20 cellular contexts compared by ENCODE assay signal in the genomic region with DNA sequence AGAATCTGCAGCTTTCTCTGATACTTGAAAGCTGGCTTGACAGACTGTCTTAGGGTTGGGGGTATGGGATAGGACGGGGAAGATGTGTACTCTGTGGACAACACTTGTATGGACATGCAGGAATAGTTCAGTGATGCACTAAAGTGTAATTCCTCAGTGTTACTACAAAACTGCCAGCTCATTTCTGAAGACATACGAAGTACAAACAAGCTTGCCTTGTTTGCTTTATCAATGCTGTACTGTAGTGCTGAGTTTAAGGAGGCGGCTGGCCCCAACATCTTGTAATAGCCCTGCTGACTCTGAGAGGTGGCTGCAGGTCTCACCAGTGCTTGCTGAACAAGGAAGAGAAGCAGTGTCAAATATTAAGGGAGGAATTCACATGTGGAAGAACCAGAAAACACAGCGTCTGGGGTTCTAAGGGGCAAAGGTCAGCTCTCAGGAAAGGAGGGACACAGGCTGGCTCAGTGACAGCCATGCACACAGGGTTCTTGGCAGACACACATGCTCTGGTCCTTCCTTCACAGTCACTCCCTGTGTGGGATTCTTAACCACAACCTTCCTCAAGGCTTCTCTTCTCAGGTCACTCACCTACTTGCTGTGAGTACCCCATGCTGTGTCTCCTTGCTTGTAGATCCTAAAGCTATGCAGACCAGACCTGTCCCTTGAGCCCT. TPM values are rescaled to one million over a fixed set of nuclear protein-coding genes. Genes with fewer than 3 reads are reported as not detected.
DNase-seq lines count a peak whose midpoint lies in the region; ATAC-seq and TF ChIP-seq lines count a peak whose summit lies in the region.
"Had no signal": no experiment of that assay in that cellular context is flagged by ENCODE, and none has a peak within 500 bp of the region (broad histone marks: within the 10 kb centered on the region; RNA-seq: fewer than 3 reads in every experiment).

No MANE protein-coding gene starts in this region.

- no TSS peak for BruUV-seq in MCF 10A (replicated peaks; lab: Mats Ljungman, UMichigan)

- TF ChIP-seq CTCF in HFFc6 (IDR thresholded peaks at IDR 0.05): no peak
- TF ChIP-seq CTCF in MCF 10A (IDR thresholded peaks at IDR 0.05; ENCODE audit: unreplicated experiment): no peak
- no peak for TF ChIP-seq CTCF in smooth muscle cell (IDR thresholded peaks at IDR 0.05; ENCODE audit: borderline replicate concordance, insufficient read depth, poor library complexity, severe bottlenecking)
- TF ChIP-seq CTCF in spleen (IDR thresholded peaks at IDR 0.05 in 8 of 11, conservative IDR thresholded peaks at IDR 0.05 in 3 of 11): no peak

- peaks cover 83% of the 10 kb centered on the region for H3K4me1 Mint-ChIP-seq in HFFc6 (ENCODE audit: low read depth)
- peaks cover 61% of the 10 kb centered on the region for H3K4me1 Mint-ChIP-seq in MCF 10A (ENCODE audit: insufficient read depth, unreplicated experiment)
- H3K4me1 Mint-ChIP-seq: activated B cell treated with CpG ODN at 0.5 μM for 24 hours; activated naive CD8-positive, alpha-beta T cell treated with anti-CD3 and anti-CD28 coated beads for 36 hours; endodermal cell had no signal

- DNase-seq in HFFc6 (no peak), MCF 10A (ENCODE audit: unreplicated experiment) (no peak), left colon (no peak), smooth muscle cell (lab: John Stamatoyannopoulos, UW; ENCODE audit: unreplicated experiment) (no peak), DMS79 treated with DMSO at 0.1 percent for 48 hours (lab: John Stamatoyannopoulos, UW) (no peak), spleen (no peak)
- DNase-seq in stimulated activated CD4-positive, alpha-beta T cell treated with anti-CD3 and anti-CD28 coated beads, Interleukin-2, amount 100 ng/mL, for 24 hours: no peak
- DNase-seq in activated naive CD4-positive, alpha-beta T cell treated with anti-CD3 and anti-CD28 coated beads, Interleukin-2, amount 50 U/mL, for 72 hours (ENCODE audit: low spot score in 2 of 2): no peak
- DNase-seq: activated B cell treated with CpG ODN at 0.5 μM for 24 hours; activated naive CD8-positive, alpha-beta T cell treated with anti-CD3 and anti-CD28 coated beads for 36 hours; activated T-cell treated with anti-CD3 and anti-CD28 coated beads, Interleukin-2, amount 50 U/mL, for 72 hours; DMS 273 treated with DMSO at 0.1 percent for 48 hours; endodermal cell; GDM1; NCI-H748 treated with DMSO at 0.1 percent for 48 hours; nephron progenitor cell had no signal

- POLR2A ChIA-PET in MCF 10A (lab: Yijun Ruan, JAX): interaction anchor here (0.8 to 4.4 kb wide), 7 partner anchors 9 to 47 kb away, joined by 3 to 44 read pairs (median 3); a partner anchor contains a TSS

- no peaks in the 10 kb centered on the region for H3K79me2 ChIP-seq in smooth muscle cell (ENCODE audit: low read depth)

- no peak overlapping the region for H3K9ac ChIP-seq in smooth muscle cell (ENCODE audit: low read depth)

- no peak for TF ChIP-seq POLR2A in spleen (IDR thresholded peaks at IDR 0.05)

- WGBS in smooth muscle cell (ENCODE audit: low lambda C conversion rate): 55% methylated on average over 4 of the region's 4 CpGs
- 66 to 86% (median 80%) methylated on average over 4 of the region's 4 CpGs for WGBS in spleen, 5 donors

- no peaks in the 10 kb centered on the region for H3K9me3 ChIP-seq in smooth muscle cell (replicated peaks; ENCODE audit: low read depth)
- H3K9me3 ChIP-seq in spleen: no peaks in the 10 kb centered on the region
- H3K9me3 ChIP-seq: prostate gland had no signal

- no peak overlapping the region for H3K4me3 Mint-ChIP-seq in HFFc6
- no peak overlapping the region for H3K4me3 Mint-ChIP-seq in MCF 10A (ENCODE audit: unreplicated experiment)
- H3K4me3 Mint-ChIP-seq: activated B cell treated with CpG ODN at 0.5 μM for 24 hours; activated naive CD8-positive, alpha-beta T cell treated with anti-CD3 and anti-CD28 coated beads for 36 hours; activated T-cell treated with anti-CD3 and anti-CD28 coated beads, Interleukin-2, amount 50 U/mL, for 72 hours; endodermal cell; nephron progenitor cell; stimulated activated memory B cell treated with anti-CD40 and anti-IgM and Interleukin-4, amounts not matched to agents 10 μg/mL and 1 μg/mL and 100 μg/mL, for 72 hours; T-helper 2 cell treated with Interferon-gamma antibody and Interleukin-4, amounts not matched to agents 5 μg/mL and 100 μg/mL, for 36 hours had no signal

- H3K4me1 ChIP-seq in smooth muscle cell (ENCODE audit: low read depth) (peaks cover under 1% of the 10 kb centered on the region), spleen (no peaks in the 10 kb centered on the region)
- H3K4me1 ChIP-seq: prostate gland had no signal

- no peak overlapping the region for H3K4me2 ChIP-seq in smooth muscle cell

- H3K27ac ChIP-seq in smooth muscle cell (ENCODE audit: low read depth): peak overlapping the region; percentile 67
- no peak overlapping the region for H3K27ac ChIP-seq in spleen
- H3K27ac ChIP-seq: prostate gland, SK-N-MC had no signal

- H3K36me3 Mint-ChIP-seq in HFFc6 (ENCODE audit: low read depth): no peaks in the 10 kb centered on the region; the same call in 1 of the 2 replicates
- no peaks in the 10 kb centered on the region for H3K36me3 Mint-ChIP-seq in MCF 10A (ENCODE audit: insufficient read depth, unreplicated experiment)
- no peaks in the 10 kb centered on the region for H3K36me3 Mint-ChIP-seq in activated naive CD4-positive, alpha-beta T cell treated with anti-CD3 and anti-CD28 coated beads, Interleukin-2, amount 50 U/mL, for 72 hours
- H3K36me3 Mint-ChIP-seq: activated naive CD8-positive, alpha-beta T cell treated with anti-CD3 and anti-CD28 coated beads for 36 hours; stimulated activated memory B cell treated with anti-CD40 and anti-IgM and Interleukin-4, amounts not matched to agents 10 μg/mL and 1 μg/mL and 100 μg/mL, for 72 hours had no signal

- no peak overlapping the region for H2AFZ ChIP-seq in smooth muscle cell (ENCODE audit: low read depth)

- intact Hi-C loops in MCF 10A (cut with micrococcal nuclease) (loop anchor here (10.0 kb wide), 1 partner anchor 546 kb away; no protein-coding TSS in a partner anchor), left colon (cut with DNase I, micrococcal nuclease) (no loop called here), spleen (cut with DNase I; ENCODE audit: low total_unique reads) (no loop called here)

- H3K9me3 Mint-ChIP-seq in HFFc6 (no peaks in the 10 kb centered on the region), MCF 10A (ENCODE audit: unreplicated experiment) (no peaks in the 10 kb centered on the region)
- H3K9me3 Mint-ChIP-seq in activated naive CD4-positive, alpha-beta T cell treated with anti-CD3 and anti-CD28 coated beads, Interleukin-2, amount 50 U/mL, for 72 hours: no peaks in the 10 kb centered on the region
- H3K9me3 Mint-ChIP-seq: activated B cell treated with CpG ODN at 0.5 μM for 24 hours; activated naive CD8-positive, alpha-beta T cell treated with anti-CD3 and anti-CD28 coated beads for 36 hours; activated T-cell treated with anti-CD3 and anti-CD28 coated beads, Interleukin-2, amount 50 U/mL, for 72 hours; endodermal cell; nephron progenitor cell; stimulated activated memory B cell treated with anti-CD40 and anti-IgM and Interleukin-4, amounts not matched to agents 10 μg/mL and 1 μg/mL and 100 μg/mL, for 72 hours; T-helper 2 cell treated with Interferon-gamma antibody and Interleukin-4, amounts not matched to agents 5 μg/mL and 100 μg/mL, for 36 hours had no signal

- H3K36me3 ChIP-seq in smooth muscle cell (ENCODE audit: low read depth): no peaks in the 10 kb centered on the region
- H3K36me3 ChIP-seq in spleen: no peaks in the 10 kb centered on the region
- H3K36me3 ChIP-seq: prostate gland had no signal

- no peaks in the 10 kb centered on the region for H4K20me1 ChIP-seq in smooth muscle cell (ENCODE audit: low read depth)

- H3K4me3 ChIP-seq in smooth muscle cell (no peak overlapping the region), spleen (no peak overlapping the region)
- H3K4me3 ChIP-seq: prostate gland, SK-N-MC had no signal

- H3K27ac Mint-ChIP-seq in HFFc6: peak overlapping the region; percentile 63
- peak overlapping the region; percentile 49 for H3K27ac Mint-ChIP-seq in MCF 10A (ENCODE audit: low read depth, unreplicated experiment)
- H3K27ac Mint-ChIP-seq in activated naive CD4-positive, alpha-beta T cell treated with anti-CD3 and anti-CD28 coated beads, Interleukin-2, amount 50 U/mL, for 72 hours: no peak overlapping the region
- H3K27ac Mint-ChIP-seq: activated B cell treated with CpG ODN at 0.5 μM for 24 hours; activated naive CD8-positive, alpha-beta T cell treated with anti-CD3 and anti-CD28 coated beads for 36 hours; activated T-cell treated with anti-CD3 and anti-CD28 coated beads, Interleukin-2, amount 50 U/mL, for 72 hours; endodermal cell; nephron progenitor cell; stimulated activated memory B cell treated with anti-CD40 and anti-IgM and Interleukin-4, amounts not matched to agents 10 μg/mL and 1 μg/mL and 100 μg/mL, for 72 hours; T-helper 2 cell treated with Interferon-gamma antibody and Interleukin-4, amounts not matched to agents 5 μg/mL and 100 μg/mL, for 36 hours had no signal

- H3K27me3 Mint-ChIP-seq in HFFc6 (ENCODE audit: insufficient read depth) (peaks cover under 1% of the 10 kb centered on the region; the same call in 1 of the 2 replicates), MCF 10A (ENCODE audit: insufficient read depth, unreplicated experiment) (no peaks in the 10 kb centered on the region)

- H3K27me3 ChIP-seq in smooth muscle cell (ENCODE audit: low read depth) (no peaks in the 10 kb centered on the region), spleen (replicated peaks in 1 of 7) (peaks cover 0 to 7% (median 0%) of the 10 kb centered on the region in 7 donors)

- ATAC-seq in left colon: peak; percentile 38
- ATAC-seq in activated naive CD4-positive, alpha-beta T cell treated with anti-CD3 and anti-CD28 coated beads, Interleukin-2, amount 50 U/mL, for 72 hours: no peak
- ATAC-seq: activated T-cell treated with anti-CD3 and anti-CD28 coated beads, Interleukin-2, amount 50 U/mL, for 72 hours; stimulated activated memory B cell treated with anti-CD40 and anti-IgM and Interleukin-4, amounts not matched to agents 10 μg/mL and 1 μg/mL and 100 μg/mL, for 72 hours had no signal

- CTCF ChIA-PET in MCF 10A (lab: Yijun Ruan, JAX): interaction anchor here (0.6 to 7.6 kb wide), 9 partner anchors 9 to 137 kb away, joined by 3 to 124 read pairs (median 6); a partner anchor contains a TSS

- H3F3A ChIP-seq in smooth muscle cell (ENCODE audit: low read depth): no peaks in the 10 kb centered on the region

RNA-seq across cellular contexts. Expression of a gene that starts 39.8 kb away (rescaled TPM):
- 10 to 100 TPM; 61.7 to 75.2 (median 68.8) TPM for total RNA-seq in HFFc6 (2021; fragmentation: NEBNext Ultra II Directional; extraction: Animal tissue kit (Norgen Biotek cat#: 25700))
- total RNA-seq in MCF 10A (2022) (7.6 and 14.4 TPM in 2 replicates), left colon (under 1 TPM; 0.55 to 0.87 TPM), smooth muscle cell (54.3 and 84.1 TPM in 2 replicates), spleen (10 to 100 TPM; 10.6 to 30.3 (median 15.7) TPM)
- polyA plus RNA-seq in smooth muscle cell (72.8 and 89.2 TPM in 2 replicates), spleen (10 to 100 TPM in 2 of 3 donors, 1 to 10 TPM in 1; 6.2 to 13.7 (median 11.7) TPM)
- under 1 TPM in 1 of 2 donors, not detected in 1; 0.72 TPM for total RNA-seq in activated naive CD4-positive, alpha-beta T cell treated with anti-CD3 and anti-CD28 coated beads, Interleukin-2, amount 50 U/mL, for 72 hours
- total RNA-seq: activated B cell treated with CpG ODN at 0.5 μM for 24 hours had no signal

RNA-seq across cellular contexts. Expression of a gene that starts 46.0 kb away (rescaled TPM):
- 10 to 100 TPM; 61.0 to 66.1 (median 63.1) TPM for total RNA-seq in HFFc6 (2021; fragmentation: NEBNext Ultra II Directional; extraction: Animal tissue kit (Norgen Biotek cat#: 25700))
- total RNA-seq in MCF 10A (2022) (49.1 and 65.4 TPM in 2 replicates), left colon (10 to 100 TPM; 38.8 to 51.2 TPM), smooth muscle cell (58.3 and 77.8 TPM in 2 replicates), spleen (10 to 100 TPM; 24.5 to 39.6 (median 33.6) TPM)
- polyA plus RNA-seq in smooth muscle cell (41.6 and 45.3 TPM in 2 replicates), spleen (10 to 100 TPM; 11.5 to 20.3 (median 13.7) TPM)
- 10 to 100 TPM; 39.2 to 56.4 TPM for total RNA-seq in activated naive CD4-positive, alpha-beta T cell treated with anti-CD3 and anti-CD28 coated beads, Interleukin-2, amount 50 U/mL, for 72 hours

Comparison
In these comparisons a context has a peak if more than half of its experiments do, and no peak if none do; other contexts are left out.
1. H3K27ac Mint-ChIP-seq: peak in HFFc6 (single experiment) and MCF 10A (single experiment); none in activated naive CD4-positive, alpha-beta T cell treated with anti-CD3 and anti-CD28 coated beads, Interleukin-2, amount 50 U/mL, for 72 hours (0 of 2).